Comparison of ENCODE assay signal across 15 cellular contexts in the genomic region with DNA sequence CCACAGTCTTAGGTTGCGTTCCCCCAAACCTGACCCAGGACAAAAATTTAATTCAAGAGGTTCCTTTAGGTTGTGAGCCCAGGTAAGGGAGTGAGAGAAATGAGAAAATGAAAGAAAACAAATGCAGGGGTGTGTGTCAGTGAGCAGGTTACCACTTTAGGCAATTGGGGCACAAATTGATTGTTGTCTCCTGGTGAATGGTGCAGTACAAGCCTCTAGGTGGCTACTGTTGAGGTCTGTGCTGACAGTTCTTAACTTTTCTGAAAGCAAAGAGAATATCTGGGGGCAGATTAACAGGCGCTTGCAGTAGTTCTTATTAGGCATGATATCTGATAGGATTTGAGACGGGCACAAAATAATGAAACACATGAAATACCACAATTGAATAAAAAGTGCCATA.
A peak's percentile ranks its signal among the peaks of the same experiment; 100 is the strongest.
DNase-seq lines count a peak whose midpoint lies in the region; TF ChIP-seq lines count a peak whose summit lies in the region.
"Had no signal": no experiment of that assay in that cellular context is flagged by ENCODE, and none has a peak within 500 bp of the region (broad histone marks: within the 10 kb centered on the region; RNA-seq: fewer than 3 reads in every experiment).

No MANE protein-coding gene starts in this region.

- H3K27ac Mint-ChIP-seq in H9 (no peak overlapping the region; a peak in 1 of 7 replicates), endodermal cell (no peak overlapping the region), mesothelial cell of epicardium (peak overlapping the region; percentile 55)
- no peak overlapping the region for H3K27ac Mint-ChIP-seq in activated CD4-positive, alpha-beta memory T cell treated with anti-CD3 and anti-CD28 coated beads for 36 hours
- H3K27ac Mint-ChIP-seq: CD4-positive, CD25-positive, alpha-beta regulatory T cell; IgD-negative memory B cell had no signal

- no peak overlapping the region for H3K56ac ChIP-seq in H9 (ENCODE audit: insufficient read length, low read depth, low read length)

- WGBS in H9 (ENCODE audit: extremely low coverage, insufficient read length, low lambda C conversion rate): no CpG with 5 or more reads among the region's 3 CpGs
- 97 to 100% methylated on average over 1 to 3 of the region's 3 CpGs for WGBS in endodermal cell (ENCODE audit: insufficient coverage in 1 of 2, insufficient read length in 1 of 2), 2 experiments
- WGBS in thyroid gland, 2 donors: 94 to 96% methylated on average over 3 of the region's 3 CpGs

- no peak overlapping the region for H2AK5ac ChIP-seq in H9 (ENCODE audit: insufficient read length, low read length)

- no peaks in the 10 kb centered on the region for H3K4me1 Mint-ChIP-seq in H9
- peaks cover 8% of the 10 kb centered on the region for H3K4me1 Mint-ChIP-seq in endodermal cell
- peaks cover 33% of the 10 kb centered on the region for H3K4me1 Mint-ChIP-seq in mesothelial cell of epicardium
- H3K4me1 Mint-ChIP-seq in activated CD4-positive, alpha-beta memory T cell treated with anti-CD3 and anti-CD28 coated beads for 36 hours (ENCODE audit: low read depth): no peaks in the 10 kb centered on the region
- H3K4me1 Mint-ChIP-seq: IgD-negative memory B cell had no signal

- H3K27ac ChIP-seq in H9 (ENCODE audit: insufficient read length, low read depth, low read length): no peak overlapping the region
- no peak overlapping the region for H3K27ac ChIP-seq in endodermal cell (ENCODE audit: low read depth, low read length)
- H3K27ac ChIP-seq in thyroid gland: no peak overlapping the region
- H3K27ac ChIP-seq: BLaER1 treated with 17β-estradiol and CSF1 and Interleukin-3, amounts not matched to agents 10 nM and 100 nM had no signal

- H3K36me3 ChIP-seq in GM06990 (ENCODE audit: control insufficient read depth, insufficient read depth, low read length): no peaks in the 10 kb centered on the region
- no peaks in the 10 kb centered on the region for H3K36me3 ChIP-seq in endodermal cell (ENCODE audit: control insufficient read depth, insufficient read depth, low read length)
- H3K36me3 ChIP-seq in thyroid gland: no peaks in the 10 kb centered on the region
- H3K36me3 ChIP-seq: BLaER1 treated with 17β-estradiol and CSF1 and Interleukin-3, amounts not matched to agents 10 nM and 100 nM; HAP-1 had no signal

- no peak overlapping the region for H2BK120ac ChIP-seq in H9 (ENCODE audit: low read depth, low read length, poor library complexity, severe bottlenecking)

- intact Hi-C loops in activated CD4-positive, alpha-beta memory T cell treated with anti-CD3 and anti-CD28 coated beads for 36 hours (cut with micrococcal nuclease): no loop called here
- intact Hi-C loops in thyroid gland (cut with DNase I): no loop called here

- H3K4me2 ChIP-seq in H9 (ENCODE audit: insufficient read depth, insufficient read length, low read length): no peak overlapping the region
- H3K4me2 ChIP-seq: BLaER1 treated with 17β-estradiol and CSF1 and Interleukin-3, amounts not matched to agents 10 nM and 100 nM had no signal

- H4K5ac ChIP-seq in H9 (ENCODE audit: insufficient read length, low read depth, low read length): no peak overlapping the region

- H3K27me3 ChIP-seq in GM06990 (replicated peaks; ENCODE audit: control insufficient read depth, insufficient read depth, low read length) (no peaks in the 10 kb centered on the region), H9 (ENCODE audit: insufficient read depth, low read length) (no peaks in the 10 kb centered on the region), endodermal cell (ENCODE audit: control insufficient read depth, insufficient read depth, low read length, poor library complexity, severe bottlenecking) (no peaks in the 10 kb centered on the region), thyroid gland (no peaks in the 10 kb centered on the region)
- H3K27me3 ChIP-seq: BLaER1 treated with 17β-estradiol and CSF1 and Interleukin-3, amounts not matched to agents 10 nM and 100 nM had no signal

- H3K9me3 Mint-ChIP-seq in H9: no peaks in the 10 kb centered on the region
- peaks cover 4% of the 10 kb centered on the region for H3K9me3 Mint-ChIP-seq in endodermal cell
- peaks cover 17% of the 10 kb centered on the region for H3K9me3 Mint-ChIP-seq in mesothelial cell of epicardium
- peaks cover 6% of the 10 kb centered on the region for H3K9me3 Mint-ChIP-seq in activated CD4-positive, alpha-beta memory T cell treated with anti-CD3 and anti-CD28 coated beads for 36 hours

- no peak overlapping the region for H2BK12ac ChIP-seq in H9 (ENCODE audit: insufficient read length, low read depth, low read length)

- H3K79me1 ChIP-seq in H9 (ENCODE audit: insufficient read depth, low read depth, low read length, poor library complexity, severe bottlenecking): no peaks in the 10 kb centered on the region

- H3K27me3 Mint-ChIP-seq in H9 (ENCODE audit: low read depth): no peaks in the 10 kb centered on the region
- no peaks in the 10 kb centered on the region for H3K27me3 Mint-ChIP-seq in endodermal cell (ENCODE audit: insufficient read depth)
- H3K27me3 Mint-ChIP-seq in mesothelial cell of epicardium (ENCODE audit: low read depth): no peaks in the 10 kb centered on the region
- no peaks in the 10 kb centered on the region for H3K27me3 Mint-ChIP-seq in activated CD4-positive, alpha-beta memory T cell treated with anti-CD3 and anti-CD28 coated beads for 36 hours
- H3K27me3 Mint-ChIP-seq: CD4-positive, CD25-positive, alpha-beta regulatory T cell had no signal

- H3K79me2 ChIP-seq in H9 (ENCODE audit: insufficient read depth, low read length): no peaks in the 10 kb centered on the region

- no peak overlapping the region for H3K23ac ChIP-seq in H9 (ENCODE audit: insufficient read length, low read depth, low read length)

- H2BK20ac ChIP-seq in H9 (ENCODE audit: low read depth, low read length, poor library complexity, severe bottlenecking): no peak overlapping the region

- H4K91ac ChIP-seq in H9 (ENCODE audit: insufficient read length, low read depth, low read length): no peak overlapping the region

- no peak overlapping the region for H2BK15ac ChIP-seq in H9 (ENCODE audit: low read depth, low read length)

- H3T11ph ChIP-seq in H9 (ENCODE audit: low read length): no peak overlapping the region

- H3K18ac ChIP-seq in H9 (ENCODE audit: insufficient read length, low read depth, low read length): no peak overlapping the region

- H3K36me3 Mint-ChIP-seq in H9 (ENCODE audit: insufficient read depth in 1 of 3, low read depth in 3 of 3): no peaks in the 10 kb centered on the region
- no peaks in the 10 kb centered on the region for H3K36me3 Mint-ChIP-seq in endodermal cell (ENCODE audit: low read depth)
- peaks cover 2% of the 10 kb centered on the region for H3K36me3 Mint-ChIP-seq in mesothelial cell of epicardium
- no peaks in the 10 kb centered on the region for H3K36me3 Mint-ChIP-seq in activated CD4-positive, alpha-beta memory T cell treated with anti-CD3 and anti-CD28 coated beads for 36 hours
- H3K36me3 Mint-ChIP-seq: CD4-positive, CD25-positive, alpha-beta regulatory T cell had no signal

- H3K4ac ChIP-seq in H9 (ENCODE audit: low read depth, low read length): no peak overlapping the region

- no peak for DNase-seq in GM06990 (ENCODE audit: extremely low read depth, insufficient read length)
- no peak for DNase-seq in H9
- no peak for DNase-seq in endodermal cell
- no peak for DNase-seq in mesothelial cell of epicardium (ENCODE audit: low spot score in 2 of 2, unreplicated experiment in 2 of 2)
- DNase-seq in activated CD4-positive, alpha-beta T cell treated with anti-CD3 and anti-CD28 coated beads, Interleukin-2, amount 50 U/mL, for 4 hours: no peak
- DNase-seq in activated CD4-positive, alpha-beta memory T cell treated with anti-CD3 and anti-CD28 coated beads for 36 hours: no peak
- DNase-seq in thyroid gland: no peak
- DNase-seq: 8988T; ACHN; CD4-positive, CD25-positive, alpha-beta regulatory T cell; DMS53; KG1 had no signal

- no peak overlapping the region for H4K8ac ChIP-seq in H9 (replicated peaks; ENCODE audit: insufficient read length, low read depth, low read length)

- H3K9ac ChIP-seq in H9 (ENCODE audit: extremely low read depth, insufficient read length, low read length) (no peak overlapping the region), endodermal cell (ENCODE audit: extremely low read depth, low read length, poor library complexity, severe bottlenecking) (no peak overlapping the region)
- H3K9ac ChIP-seq: BLaER1 treated with 17β-estradiol and CSF1 and Interleukin-3, amounts not matched to agents 10 nM and 100 nM had no signal

- POLR2A ChIA-PET in activated CD4-positive, alpha-beta memory T cell treated with anti-CD3 and anti-CD28 coated beads for 36 hours (lab: Charles Lee): no interaction called here

- CTCF ChIA-PET in activated CD4-positive, alpha-beta memory T cell treated with anti-CD3 and anti-CD28 coated beads for 36 hours (lab: Charles Lee): no interaction called here

- H3K4me3 ChIP-seq in GM06990 (replicated peaks; ENCODE audit: low read depth, low read length) (no peak overlapping the region), endodermal cell (ENCODE audit: low read length) (no peak overlapping the region), thyroid gland (replicated peaks in 1 of 3) (no peak overlapping the region)
- H3K4me3 ChIP-seq: BLaER1 treated with 17β-estradiol and CSF1 and Interleukin-3, amounts not matched to agents 10 nM and 100 nM; HAP-1 had no signal

- no peak overlapping the region for H3K14ac ChIP-seq in H9 (ENCODE audit: insufficient read depth, low read length)

- TF ChIP-seq CTCF in GM06990 (IDR thresholded peaks at IDR 0.05; ENCODE audit: insufficient read depth, low read length, poor library complexity, severe bottlenecking) (peak; percentile 2), H9 (conservative IDR thresholded peaks at IDR 0.05) (peak; percentile 36), endodermal cell (conservative IDR thresholded peaks at IDR 0.05) (peak; percentile 56), mesothelial cell of epicardium (IDR thresholded peaks at IDR 0.05; ENCODE audit: unreplicated experiment) (no peak), thyroid gland (IDR thresholded peaks at IDR 0.05) (no peak)

- H2AFZ ChIP-seq in H9 (ENCODE audit: low read length): no peak overlapping the region

- no peaks in the 10 kb centered on the region for H4K20me1 ChIP-seq in H9 (ENCODE audit: control insufficient read depth, insufficient read depth, insufficient read length)
- H4K20me1 ChIP-seq: BLaER1 treated with 17β-estradiol and CSF1 and Interleukin-3, amounts not matched to agents 10 nM and 100 nM had no signal

- H3K9me3 ChIP-seq in H9 (ENCODE audit: control insufficient read depth, low read depth, low read length) (no peaks in the 10 kb centered on the region), endodermal cell (ENCODE audit: control insufficient read depth, low read length) (no peaks in the 10 kb centered on the region), thyroid gland (no peaks in the 10 kb centered on the region)
- H3K9me3 ChIP-seq: HAP-1 had no signal

- H3K23me2 ChIP-seq in H9 (ENCODE audit: insufficient read length, low read depth, low read length, poor library complexity, severe bottlenecking): no peaks in the 10 kb centered on the region

- H3K4me1 ChIP-seq in H9 (ENCODE audit: insufficient read depth, low read length) (no peaks in the 10 kb centered on the region), endodermal cell (ENCODE audit: control insufficient read depth, insufficient read depth, low read length) (no peaks in the 10 kb centered on the region), thyroid gland (no peaks in the 10 kb centered on the region)
- H3K4me1 ChIP-seq: BLaER1 treated with 17β-estradiol and CSF1 and Interleukin-3, amounts not matched to agents 10 nM and 100 nM; HAP-1 had no signal

- no peak overlapping the region for H3K4me3 Mint-ChIP-seq in H9
- no peak overlapping the region for H3K4me3 Mint-ChIP-seq in endodermal cell
- H3K4me3 Mint-ChIP-seq in mesothelial cell of epicardium: no peak overlapping the region
- H3K4me3 Mint-ChIP-seq in activated CD4-positive, alpha-beta memory T cell treated with anti-CD3 and anti-CD28 coated beads for 36 hours: no peak overlapping the region
- H3K4me3 Mint-ChIP-seq: CD4-positive, CD25-positive, alpha-beta regulatory T cell; IgD-negative memory B cell had no signal

- H2BK5ac ChIP-seq in H9 (ENCODE audit: insufficient read length, low read length): no peak overlapping the region

- TF ChIP-seq POLR2A in thyroid gland (IDR thresholded peaks at IDR 0.05): no peak

Comparison
In these comparisons a context has a peak if more than half of its experiments do, and no peak if none do; other contexts are left out.
1. CTCF ChIP-seq: peak in GM06990 (single experiment), H9 (single experiment) and endodermal cell (single experiment); none in mesothelial cell of epicardium (single experiment) and thyroid gland (0 of 6).